Comparison of ENCODE assay signal across 17 cellular contexts in the genomic region with DNA sequence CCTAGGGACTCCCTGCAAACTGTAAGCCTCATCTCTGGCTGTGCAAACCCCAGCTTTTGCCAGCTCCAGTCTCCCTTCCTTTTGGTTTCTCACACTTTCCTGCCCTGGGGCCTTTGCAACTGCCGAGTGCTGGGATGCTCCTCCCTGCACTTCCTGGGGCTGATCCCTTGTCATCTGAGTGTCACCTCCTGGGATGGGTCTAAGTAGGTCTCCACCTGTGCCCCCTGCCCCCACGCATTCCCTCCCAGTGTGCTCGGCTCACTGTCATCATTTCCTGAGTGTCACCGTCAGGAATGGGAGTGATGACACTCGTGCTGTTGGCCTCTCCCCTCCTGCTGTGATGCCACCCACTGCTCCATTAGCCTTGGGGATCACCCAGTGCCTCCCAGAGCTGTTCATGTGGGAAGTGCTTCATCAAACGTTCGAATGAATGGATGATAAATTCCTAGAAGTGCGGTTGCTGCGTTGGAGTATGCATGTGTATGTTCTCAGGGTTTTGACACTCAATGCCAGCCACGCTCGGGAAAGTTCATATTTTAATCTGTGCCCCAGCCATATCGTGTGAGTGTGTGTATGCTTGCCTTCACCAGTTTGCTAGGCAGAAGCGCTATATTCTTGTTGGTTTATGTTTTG.
A peak's percentile ranks its signal among the peaks of the same experiment; 100 is the strongest.
DNase-seq lines count a peak whose midpoint lies in the region; ATAC-seq, FAIRE-seq and TF ChIP-seq lines count a peak whose summit lies in the region.
"Had no signal": no experiment of that assay in that cellular context is flagged by ENCODE, and none has a peak within 500 bp of the region (broad histone marks: within the 10 kb centered on the region; RNA-seq: fewer than 3 reads in every experiment).

No MANE protein-coding gene starts in this region.

- no peak overlapping the region for H4K5ac ChIP-seq in IMR-90 (ENCODE audit: low read depth, low read length)

- no peak overlapping the region for H2BK20ac ChIP-seq in IMR-90 (ENCODE audit: low read depth, low read length)

- peaks cover 2% of the 10 kb centered on the region for H3K27me3 Mint-ChIP-seq in activated CD8-positive, alpha-beta memory T cell treated with anti-CD3 and anti-CD28 coated beads, Interleukin-2, amount 10 ng/mL, durations not matched to agents 7 days and 5 days
- H3K27me3 Mint-ChIP-seq in activated T-helper 17 cell treated with anti-CD3 and anti-CD28 coated beads, Interleukin-2, amount 50 U/mL, for 72 hours: no peaks in the 10 kb centered on the region

- H3K9me3 Mint-ChIP-seq in activated CD8-positive, alpha-beta memory T cell treated with anti-CD3 and anti-CD28 coated beads, Interleukin-2, amount 10 ng/mL, durations not matched to agents 7 days and 5 days (ENCODE audit: low read depth): peaks cover 13% of the 10 kb centered on the region
- H3K9me3 Mint-ChIP-seq in activated T-helper 17 cell treated with anti-CD3 and anti-CD28 coated beads, Interleukin-2, amount 50 U/mL, for 72 hours: peaks cover 11% of the 10 kb centered on the region

- H3K27me3 ChIP-seq in BLaER1: no peaks in the 10 kb centered on the region
- peaks cover 9% of the 10 kb centered on the region; the same call in 1 of the 2 replicates for H3K27me3 ChIP-seq in IMR-90 (ENCODE audit: control insufficient read depth, insufficient read depth, low read length)
- no peaks in the 10 kb centered on the region for H3K27me3 ChIP-seq in RWPE2 (ENCODE audit: insufficient read depth, poor library complexity, severe bottlenecking)

- H3K9me1 ChIP-seq in IMR-90 (ENCODE audit: insufficient read depth, low read length): no peaks in the 10 kb centered on the region

- H4K20me1 ChIP-seq in BLaER1: no peaks in the 10 kb centered on the region
- no peaks in the 10 kb centered on the region for H4K20me1 ChIP-seq in IMR-90 (ENCODE audit: insufficient read depth, low read length)

- no peak overlapping the region for H3K56ac ChIP-seq in IMR-90 (ENCODE audit: extremely low read depth, insufficient read depth, low read length)

- H3K9ac ChIP-seq in BLaER1 (0 out of 2 replicates have a peak overlapping the region, but pooled peaks have one; percentile 9), IMR-90 (ENCODE audit: low read depth, low read length) (no peak overlapping the region), kidney (ENCODE audit: low read length in 2 of 2) (no peak overlapping the region)

- H3K4ac ChIP-seq in IMR-90 (ENCODE audit: low read depth, low read length): no peak overlapping the region

- no TSS peak for BruUV-seq in IMR-90 (replicated peaks; lab: Mats Ljungman, UMichigan)

- intact Hi-C loops in IMR-90 (cut with micrococcal nuclease) (loop anchor here (10.0 kb wide), 1 partner anchor 64 kb away; no protein-coding TSS in a partner anchor), kidney (cut with DNase I) (no loop called here)

- peak overlapping the region; percentile 72 for H3K4me2 ChIP-seq in BLaER1
- no peak overlapping the region for H3K4me2 ChIP-seq in IMR-90 (ENCODE audit: low read depth, low read length)

- TF ChIP-seq POLR2A in IMR-90 (IDR thresholded peaks at IDR 0.05; ENCODE audit: low read depth, low read length): no peak

- no peak overlapping the region for H3K18ac ChIP-seq in IMR-90 (ENCODE audit: low read depth, low read length)

- no peak overlapping the region for H2AK5ac ChIP-seq in IMR-90 (ENCODE audit: low read depth, low read length)

- H2AFZ ChIP-seq in IMR-90 (replicated peaks; ENCODE audit: low read length, poor library complexity): peak overlapping the region; percentile 46

- H2AK9ac ChIP-seq in IMR-90 (replicated peaks; ENCODE audit: low read depth, low read length, poor library complexity): no peak overlapping the region

- no peak overlapping the region for H3K23ac ChIP-seq in IMR-90 (ENCODE audit: low read depth, low read length)

- DNase-seq in IMR-90 (no peak), RWPE2 (ENCODE audit: low spot score) (peak; percentile 16), kidney (peak; percentile 27), NCI-H187 (lab: John Stamatoyannopoulos, UW) (no peak), SKM-1 (lab: John Stamatoyannopoulos, UW; ENCODE audit: unreplicated experiment) (no peak)
- no peak for DNase-seq in activated CD8-positive, alpha-beta memory T cell treated with anti-CD3 and anti-CD28 coated beads, Interleukin-2, amount 10 ng/mL, durations not matched to agents 7 days and 5 days
- DNase-seq: COR-L47, DMS153, EL, NCI-H1417 treated with DMSO at 0.1 percent for 48 hours, NCI-H2081, NCI-H526 treated with DMSO at 0.1 percent for 48 hours had no signal

- POLR2A ChIA-PET in IMR-90 (lab: Charles Lee; ENCODE audit: unreplicated experiment): no interaction called here

- no peaks in the 10 kb centered on the region for H3K4me1 Mint-ChIP-seq in activated CD8-positive, alpha-beta memory T cell treated with anti-CD3 and anti-CD28 coated beads, Interleukin-2, amount 10 ng/mL, durations not matched to agents 7 days and 5 days
- H3K4me1 Mint-ChIP-seq in activated T-helper 17 cell treated with anti-CD3 and anti-CD28 coated beads, Interleukin-2, amount 50 U/mL, for 72 hours: no peaks in the 10 kb centered on the region
- H3K4me1 Mint-ChIP-seq: CD14-positive monocyte had no signal

- CTCF ChIA-PET in IMR-90 (lab: Yijun Ruan, JAX): no interaction called here
- CTCF ChIA-PET in activated CD8-positive, alpha-beta memory T cell treated with anti-CD3 and anti-CD28 coated beads, Interleukin-2, amount 10 ng/mL, durations not matched to agents 7 days and 5 days (lab: Charles Lee): no interaction called here

- H3K79me1 ChIP-seq in IMR-90 (ENCODE audit: low read depth in 1 of 2, low read length in 2 of 2): no peaks in the 10 kb centered on the region

- no peak overlapping the region for H2BK15ac ChIP-seq in IMR-90 (ENCODE audit: low read depth, low read length)

- TF ChIP-seq CTCF in IMR-90 (conservative IDR thresholded peaks at IDR 0.05; ENCODE audit: low read depth, low read length) (no peak), RWPE2 (IDR thresholded peaks at IDR 0.05; ENCODE audit: poor library complexity, severe bottlenecking) (no peak), kidney (IDR thresholded peaks at IDR 0.05; ENCODE audit: borderline replicate concordance, extremely low read depth, insufficient read depth) (no peak)

- in situ Hi-C loops in IMR-90 (cut with MboI; ENCODE audit: low sequenced_read_pairs): no loop called here

- H3K9me3 ChIP-seq in BLaER1 (peaks cover 25% of the 10 kb centered on the region), IMR-90 (ENCODE audit: control insufficient read depth, insufficient read depth, low read length) (peaks cover 4% of the 10 kb centered on the region; the same call in 1 of the 2 replicates), RWPE2 (ENCODE audit: severe bottlenecking) (no peaks in the 10 kb centered on the region), kidney (ENCODE audit: control insufficient read depth in 1 of 2, low read length in 2 of 2) (peaks cover 0 to 5% of the 10 kb centered on the region in 2 donors)

- no peak overlapping the region for H2BK120ac ChIP-seq in IMR-90 (ENCODE audit: low read depth, low read length)

- no peak overlapping the region for H4K8ac ChIP-seq in IMR-90 (ENCODE audit: low read depth in 2 of 2, low read length in 2 of 2)

- H3K14ac ChIP-seq in IMR-90 (replicated peaks; ENCODE audit: low read depth, low read length): no peak overlapping the region

- 63% methylated on average over 4 of the region's 13 CpGs; no CpG with 5 or more reads in 1 of the 2 experiments for WGBS in IMR-90 (ENCODE audit: extremely low coverage in 2 of 2, insufficient read length in 1 of 2), 2 experiments

- no peak overlapping the region for H3K27ac Mint-ChIP-seq in activated CD8-positive, alpha-beta memory T cell treated with anti-CD3 and anti-CD28 coated beads, Interleukin-2, amount 10 ng/mL, durations not matched to agents 7 days and 5 days
- no peak overlapping the region for H3K27ac Mint-ChIP-seq in activated T-helper 17 cell treated with anti-CD3 and anti-CD28 coated beads, Interleukin-2, amount 50 U/mL, for 72 hours

- ATAC-seq in IMR-90 (ENCODE audit: low read depth) (no peak), RWPE2 (ENCODE audit: low read depth) (no peak)
- no peak for ATAC-seq in activated CD8-positive, alpha-beta memory T cell treated with anti-CD3 and anti-CD28 coated beads, Interleukin-2, amount 10 ng/mL, durations not matched to agents 7 days and 5 days
- ATAC-seq in activated T-helper 17 cell treated with anti-CD3 and anti-CD28 coated beads, Interleukin-2, amount 50 U/mL, for 72 hours (replicated peaks): no peak

- dilution Hi-C loops in IMR-90 (cut with HindIII; ENCODE audit: low sequenced_read_pairs, unreplicated experiment): no loop called here

- H3K4me3 ChIP-seq in BLaER1 (no peak overlapping the region), IMR-90 (ENCODE audit: insufficient read depth, low read depth, low read length) (no peak overlapping the region), RWPE2 (ENCODE audit: severe bottlenecking) (no peak overlapping the region), kidney (ENCODE audit: low read length in 2 of 2) (no peak overlapping the region)

- no peak overlapping the region for H4K91ac ChIP-seq in IMR-90 (ENCODE audit: insufficient read depth, low read depth, low read length)

- TF ChIP-seq RAD21 in IMR-90 (IDR thresholded peaks at IDR 0.05; ENCODE audit: low read length): no peak

- no peak for FAIRE-seq in kidney (lab: Jason Lieb, UNC)
- FAIRE-seq: A204.1, H54 had no signal

- H3K36me3 ChIP-seq in BLaER1 (no peaks in the 10 kb centered on the region), IMR-90 (ENCODE audit: control insufficient read depth, insufficient read depth, low read length) (no peaks in the 10 kb centered on the region), RWPE2 (ENCODE audit: low read depth) (no peaks in the 10 kb centered on the region), kidney (ENCODE audit: control insufficient read depth in 1 of 2, insufficient read depth in 2 of 2, low read length in 2 of 2) (no peaks in the 10 kb centered on the region)

- no peak overlapping the region for H2BK5ac ChIP-seq in IMR-90 (ENCODE audit: low read depth, low read length, poor library complexity, severe bottlenecking)

- H3K4me3 Mint-ChIP-seq in activated CD8-positive, alpha-beta memory T cell treated with anti-CD3 and anti-CD28 coated beads, Interleukin-2, amount 10 ng/mL, durations not matched to agents 7 days and 5 days: no peak overlapping the region
- no peak overlapping the region for H3K4me3 Mint-ChIP-seq in activated T-helper 17 cell treated with anti-CD3 and anti-CD28 coated beads, Interleukin-2, amount 50 U/mL, for 72 hours
- H3K4me3 Mint-ChIP-seq: CD14-positive monocyte had no signal

- no peaks in the 10 kb centered on the region for H3K36me3 Mint-ChIP-seq in activated CD8-positive, alpha-beta memory T cell treated with anti-CD3 and anti-CD28 coated beads, Interleukin-2, amount 10 ng/mL, durations not matched to agents 7 days and 5 days
- no peaks in the 10 kb centered on the region for H3K36me3 Mint-ChIP-seq in activated T-helper 17 cell treated with anti-CD3 and anti-CD28 coated beads, Interleukin-2, amount 50 U/mL, for 72 hours (ENCODE audit: low read depth)
- H3K36me3 Mint-ChIP-seq: CD14-positive monocyte had no signal

- H3K4me1 ChIP-seq in BLaER1 (peaks cover 58% of the 10 kb centered on the region), IMR-90 (ENCODE audit: control insufficient read depth, insufficient read depth, low read length) (no peaks in the 10 kb centered on the region; the same call in 1 of the 2 replicates), RWPE2 (ENCODE audit: insufficient read depth, poor library complexity, severe bottlenecking) (no peaks in the 10 kb centered on the region), kidney (ENCODE audit: control insufficient read depth in 1 of 2, insufficient read depth in 1 of 2, low read depth in 1 of 2, low read length in 2 of 2) (peaks cover 0 to 2% of the 10 kb centered on the region in 2 donors)

- H3K27ac ChIP-seq in BLaER1: no peak overlapping the region
- no peak overlapping the region for H3K27ac ChIP-seq in IMR-90 (ENCODE audit: insufficient read depth, low read length)
- no peak overlapping the region for H3K27ac ChIP-seq in RWPE2 (ENCODE audit: poor library complexity, severe bottlenecking)
- no peak overlapping the region for H3K27ac ChIP-seq in kidney (ENCODE audit: low read depth in 2 of 2, low read length in 2 of 2)

Comparison
In these comparisons a context has a peak if more than half of its experiments do, and no peak if none do; other contexts are left out.
1. DNase-seq: peak in RWPE2 (single experiment) and kidney (single experiment); none in IMR-90 (single experiment), activated CD8-positive, alpha-beta memory T cell treated with anti-CD3 and anti-CD28 coated beads, Interleukin-2, amount 10 ng/mL, durations not matched to agents 7 days and 5 days (single experiment), NCI-H187 (0 of 2) and SKM-1 (single experiment).